In genomic region chr15:71455107-71455506, GRCh38 we compare ENCODE assay signal across 20 cellular contexts.
A peak's percentile ranks its signal among the peaks of the same experiment; 100 is the strongest.
DNase-seq lines count a peak whose midpoint lies in the region; ATAC-seq and TF ChIP-seq lines count a peak whose summit lies in the region.
"Had no signal": no experiment of that assay in that cellular context is flagged by ENCODE, and none has a peak within 500 bp of the region (broad histone marks: within the 10 kb centered on the region; RNA-seq: fewer than 3 reads in every experiment).

No MANE protein-coding gene starts in this region.

- no peaks in the 10 kb centered on the region for H3F3A ChIP-seq in GM23338 (replicated peaks; ENCODE audit: low read depth)

- H3K4me3 Mint-ChIP-seq in GM23338 = no peak overlapping the region
- H3K4me3 Mint-ChIP-seq: B cell; neural crest cell; stimulated activated naive B cell treated with anti-CD40 and anti-IgM and Interleukin-4, amounts not matched to agents 10 μg/mL and 1 μg/mL and 100 μg/mL, for 72 hours; T-helper 17 cell had no signal

- peak overlapping the region; percentile 64; the same call in 1 of the 2 replicates for H2AFZ ChIP-seq in Karpas-422 (ENCODE audit: low read length)
- peak overlapping the region; percentile 11 for H2AFZ ChIP-seq in parathyroid adenoma
- H2AFZ ChIP-seq in GM23338 = no peak overlapping the region

- H3K9ac ChIP-seq in Karpas-422 (ENCODE audit: low read length) (peak overlapping the region; percentile 39), parathyroid adenoma (no peak overlapping the region)

- H3K4me1 Mint-ChIP-seq in GM23338 = peaks cover 13% of the 10 kb centered on the region; the same call in 2 of the 3 replicates
- H3K4me1 Mint-ChIP-seq: B cell; stimulated activated naive B cell treated with anti-CD40 and anti-IgM and Interleukin-4, amounts not matched to agents 10 μg/mL and 1 μg/mL and 100 μg/mL, for 72 hours had no signal

- no peak overlapping the region for H3K27ac Mint-ChIP-seq in GM23338
- H3K27ac Mint-ChIP-seq: B cell; stimulated activated naive B cell treated with anti-CD40 and anti-IgM and Interleukin-4, amounts not matched to agents 10 μg/mL and 1 μg/mL and 100 μg/mL, for 72 hours; T-helper 17 cell had no signal

- no peaks in the 10 kb centered on the region for H3K27me3 ChIP-seq in Karpas-422 (ENCODE audit: low read length)
- no peaks in the 10 kb centered on the region for H3K27me3 ChIP-seq in parathyroid adenoma (ENCODE audit: control insufficient read depth, insufficient read depth, low read length)
- H3K27me3 ChIP-seq in GM23338 (ENCODE audit: insufficient read depth) = no peaks in the 10 kb centered on the region
- H3K27me3 ChIP-seq: SJCRH30, tibial artery had no signal

- H3K27ac ChIP-seq in Karpas-422 (ENCODE audit: low read length) (peak overlapping the region; percentile 79), parathyroid adenoma (no peak overlapping the region), GM23338 (ENCODE audit: low read depth) (no peak overlapping the region)
- H3K27ac ChIP-seq: SJCRH30, tibial artery had no signal

- no peak for TF ChIP-seq CTCF in parathyroid adenoma (IDR thresholded peaks at IDR 0.05)
- TF ChIP-seq CTCF in GM23338 (conservative IDR thresholded peaks at IDR 0.05; ENCODE audit: low read depth in 2 of 2) = no peak

- H3K9me2 ChIP-seq in Karpas-422 (replicated peaks; ENCODE audit: insufficient read depth, low read length) = no peaks in the 10 kb centered on the region
- no peaks in the 10 kb centered on the region for H3K9me2 ChIP-seq in GM23338 (ENCODE audit: insufficient read depth)

- H3K79me2 ChIP-seq in Karpas-422 (ENCODE audit: low read length) (no peaks in the 10 kb centered on the region), parathyroid adenoma (no peaks in the 10 kb centered on the region), GM23338 (replicated peaks; ENCODE audit: insufficient read depth) (no peaks in the 10 kb centered on the region)

- no peaks in the 10 kb centered on the region for H3K36me3 Mint-ChIP-seq in GM23338 (ENCODE audit: low read depth)
- H3K36me3 Mint-ChIP-seq: stimulated activated naive B cell treated with anti-CD40 and anti-IgM and Interleukin-4, amounts not matched to agents 10 μg/mL and 1 μg/mL and 100 μg/mL, for 72 hours had no signal

- H4K20me1 ChIP-seq in Karpas-422 (ENCODE audit: insufficient read depth, low read depth, low read length) (no peaks in the 10 kb centered on the region), GM23338 (replicated peaks; ENCODE audit: insufficient read depth) (no peaks in the 10 kb centered on the region)

- H3K27me3 Mint-ChIP-seq in GM23338 (ENCODE audit: insufficient read depth, low read depth, poor library complexity) = no peaks in the 10 kb centered on the region

- H3K4me2 ChIP-seq in Karpas-422 (ENCODE audit: low read depth, low read length, poor library complexity, severe bottlenecking) (peak overlapping the region; percentile 43), parathyroid adenoma (ENCODE audit: low read length) (no peak overlapping the region), GM23338 (no peak overlapping the region)

- H3K4me3 ChIP-seq in Karpas-422 (ENCODE audit: low read length) = peak overlapping the region; percentile 11; the same call in 1 of the 2 replicates
- no peak overlapping the region for H3K4me3 ChIP-seq in parathyroid adenoma (ENCODE audit: low read depth, low read length)
- no peak overlapping the region for H3K4me3 ChIP-seq in GM23338
- H3K4me3 ChIP-seq: SJCRH30, tibial artery had no signal

- H3K9me3 Mint-ChIP-seq in GM23338 = no peaks in the 10 kb centered on the region
- H3K9me3 Mint-ChIP-seq: neural crest cell; stimulated activated naive B cell treated with anti-CD40 and anti-IgM and Interleukin-4, amounts not matched to agents 10 μg/mL and 1 μg/mL and 100 μg/mL, for 72 hours had no signal

- ATAC-seq in GM23338 = no peak
- ATAC-seq in GM19035 (IDR thresholded peaks at IDR 0.05; ENCODE audit: unreplicated experiment) = no peak
- ATAC-seq: stimulated activated naive B cell treated with anti-CD40 and anti-IgM and Interleukin-4, amounts not matched to agents 10 μg/mL and 1 μg/mL and 100 μg/mL, for 72 hours; T-helper 17 cell had no signal

- H3K4me1 ChIP-seq in Karpas-422 (ENCODE audit: low read length) = peaks cover 35% of the 10 kb centered on the region
- H3K4me1 ChIP-seq in parathyroid adenoma = no peaks in the 10 kb centered on the region
- no peaks in the 10 kb centered on the region for H3K4me1 ChIP-seq in GM23338 (ENCODE audit: insufficient read depth)
- H3K4me1 ChIP-seq: tibial artery had no signal

- DNase-seq in Karpas-422 (peak; percentile 76), NCI-H146 treated with DMSO at 0.1 percent for 48 hours (lab: John Stamatoyannopoulos, UW; ENCODE audit: unreplicated experiment) (peak; percentile 66), RPMI7951 (ENCODE audit: low read depth) (peak; percentile 40), cortex of kidney (lab: John Stamatoyannopoulos, UW) (no peak), GM23338 (ENCODE audit: low spot score) (no peak)
- DNase-seq: activated CD4-positive, CD25-positive, alpha-beta regulatory T cell; cerebellar nuclear complex; H7; hypothalamus; Kasumi-1; kidney glomerular epithelial cell; NCI-H1930; stimulated activated naive B cell treated with anti-CD40 and anti-IgM and Interleukin-4, amounts not matched to agents 10 μg/mL and 1 μg/mL and 100 μg/mL, for 72 hours; T-helper 17 cell; tibial artery had no signal

- H3K9me3 ChIP-seq in Karpas-422 (ENCODE audit: low read length) (no peaks in the 10 kb centered on the region), parathyroid adenoma (ENCODE audit: control insufficient read depth, low read length) (no peaks in the 10 kb centered on the region)
- H3K9me3 ChIP-seq: SJCRH30, tibial artery had no signal

- H3K36me3 ChIP-seq in Karpas-422 (ENCODE audit: insufficient read depth, low read length) (no peaks in the 10 kb centered on the region), parathyroid adenoma (ENCODE audit: control insufficient read depth, insufficient read depth, low read length) (no peaks in the 10 kb centered on the region), GM23338 (ENCODE audit: insufficient read depth) (no peaks in the 10 kb centered on the region)
- H3K36me3 ChIP-seq: SJCRH30, tibial artery had no signal

TF ChIP-seq in GM23338, 12 proteins besides CTCF, POLR2A, EP300 and RAD21:
- TF ChIP-seq POLR2AphosphoS5 (IDR thresholded peaks at IDR 0.05; ENCODE audit: low read depth) (no peak), NANOG (IDR thresholded peaks at IDR 0.05; ENCODE audit: borderline replicate concordance) (no peak)

Comparison
In these comparisons a context has a peak if more than half of its experiments do, and no peak if none do; other contexts are left out.
1. DNase-seq: peak in Karpas-422 (single experiment), NCI-H146 treated with DMSO at 0.1 percent for 48 hours (single experiment) and RPMI7951 (single experiment); none in cortex of kidney (single experiment) and GM23338 (single experiment).